6 cellular contexts compared by ENCODE assay signal in genomic region chr13:31060655-31061054, GRCh38.
"Had no signal": no experiment of that assay in that cellular context is flagged by ENCODE, and none has a peak within 500 bp of the region (broad histone marks: within the 10 kb centered on the region; RNA-seq: fewer than 3 reads in every experiment).

No MANE protein-coding gene starts in this region.

- H3K4me3 ChIP-seq: K562 had no signal

- H3K27ac Mint-ChIP-seq: IgD-negative memory B cell had no signal

- H3K4me1 Mint-ChIP-seq: IgD-negative memory B cell had no signal

- DNase-seq: IMR-90, KBM-7 had no signal

- H3K27ac ChIP-seq: HL-60 had no signal

- H3K4me3 Mint-ChIP-seq: IgD-negative memory B cell had no signal

- ATAC-seq: HepG2, K562 had no signal
